2 cellular contexts compared by ENCODE assay signal in the genomic region with DNA sequence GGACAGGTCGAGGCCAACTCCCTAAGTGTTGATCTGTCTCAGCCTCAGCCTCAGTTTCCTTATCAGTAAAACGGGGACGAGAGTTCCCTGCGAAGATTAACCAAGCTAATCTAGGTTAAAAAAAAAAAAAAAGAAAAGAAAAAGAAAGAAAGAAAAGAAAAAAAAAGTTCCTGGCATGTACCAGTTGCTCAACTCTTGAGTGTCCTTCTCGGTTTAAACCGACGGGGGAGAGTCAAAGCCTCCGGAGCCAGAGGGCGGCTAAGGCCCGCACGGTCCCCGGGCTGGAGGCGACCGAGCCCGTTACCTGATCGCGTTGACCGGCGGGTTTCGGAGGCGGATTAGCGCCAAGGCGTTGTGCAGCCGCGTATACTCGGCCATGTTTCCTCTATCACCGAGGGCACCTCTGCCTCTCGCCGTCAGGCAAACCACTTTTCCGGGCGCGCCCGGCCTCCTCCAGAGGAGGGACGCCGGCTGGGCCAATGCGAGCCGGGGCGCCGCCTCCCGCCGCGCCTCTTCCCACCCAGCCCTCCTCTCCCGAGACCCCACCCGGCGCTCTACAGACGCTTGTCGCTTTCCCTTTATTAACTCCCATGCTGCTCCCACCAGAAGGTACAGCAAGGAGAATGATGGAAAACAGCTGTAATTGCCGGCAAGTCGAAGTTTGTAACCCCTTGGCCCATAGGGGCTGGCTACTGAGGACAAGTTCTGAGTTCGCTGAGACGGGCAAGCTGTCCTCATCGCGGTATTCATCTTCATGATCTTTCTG.
TF ChIP-seq lines count a peak whose summit lies in the region.

EHHADH (minus strand) TSS at position 405 of the 766 bp plus-strand sequence; CDS start at position 378, 27 bp downstream.

TF ChIP-seq in GM23338, 12 proteins besides CTCF, POLR2A, EP300 and RAD21:
- TF ChIP-seq, protein P1, sequence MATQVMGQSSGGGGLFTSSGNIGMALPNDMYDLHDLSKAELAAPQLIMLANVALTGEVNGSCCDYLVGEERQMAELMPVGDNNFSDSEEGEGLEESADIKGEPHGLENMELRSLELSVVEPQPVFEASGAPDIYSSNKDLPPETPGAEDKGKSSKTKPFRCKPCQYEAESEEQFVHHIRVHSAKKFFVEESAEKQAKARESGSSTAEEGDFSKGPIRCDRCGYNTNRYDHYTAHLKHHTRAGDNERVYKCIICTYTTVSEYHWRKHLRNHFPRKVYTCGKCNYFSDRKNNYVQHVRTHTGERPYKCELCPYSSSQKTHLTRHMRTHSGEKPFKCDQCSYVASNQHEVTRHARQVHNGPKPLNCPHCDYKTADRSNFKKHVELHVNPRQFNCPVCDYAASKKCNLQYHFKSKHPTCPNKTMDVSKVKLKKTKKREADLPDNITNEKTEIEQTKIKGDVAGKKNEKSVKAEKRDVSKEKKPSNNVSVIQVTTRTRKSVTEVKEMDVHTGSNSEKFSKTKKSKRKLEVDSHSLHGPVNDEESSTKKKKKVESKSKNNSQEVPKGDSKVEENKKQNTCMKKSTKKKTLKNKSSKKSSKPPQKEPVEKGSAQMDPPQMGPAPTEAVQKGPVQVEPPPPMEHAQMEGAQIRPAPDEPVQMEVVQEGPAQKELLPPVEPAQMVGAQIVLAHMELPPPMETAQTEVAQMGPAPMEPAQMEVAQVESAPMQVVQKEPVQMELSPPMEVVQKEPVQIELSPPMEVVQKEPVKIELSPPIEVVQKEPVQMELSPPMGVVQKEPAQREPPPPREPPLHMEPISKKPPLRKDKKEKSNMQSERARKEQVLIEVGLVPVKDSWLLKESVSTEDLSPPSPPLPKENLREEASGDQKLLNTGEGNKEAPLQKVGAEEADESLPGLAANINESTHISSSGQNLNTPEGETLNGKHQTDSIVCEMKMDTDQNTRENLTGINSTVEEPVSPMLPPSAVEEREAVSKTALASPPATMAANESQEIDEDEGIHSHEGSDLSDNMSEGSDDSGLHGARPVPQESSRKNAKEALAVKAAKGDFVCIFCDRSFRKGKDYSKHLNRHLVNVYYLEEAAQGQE (IDR thresholded peaks at IDR 0.05; ENCODE audit: unreplicated experiment), result no peak
- peak; percentile 73 for TF ChIP-seq POLR2AphosphoS5 (IDR thresholded peaks at IDR 0.05; ENCODE audit: low read depth)

TF ChIP-seq in WTC11, 78 proteins besides CTCF, POLR2A, EP300 and RAD21 (continued from another document):
- TF ChIP-seq, protein P2, sequence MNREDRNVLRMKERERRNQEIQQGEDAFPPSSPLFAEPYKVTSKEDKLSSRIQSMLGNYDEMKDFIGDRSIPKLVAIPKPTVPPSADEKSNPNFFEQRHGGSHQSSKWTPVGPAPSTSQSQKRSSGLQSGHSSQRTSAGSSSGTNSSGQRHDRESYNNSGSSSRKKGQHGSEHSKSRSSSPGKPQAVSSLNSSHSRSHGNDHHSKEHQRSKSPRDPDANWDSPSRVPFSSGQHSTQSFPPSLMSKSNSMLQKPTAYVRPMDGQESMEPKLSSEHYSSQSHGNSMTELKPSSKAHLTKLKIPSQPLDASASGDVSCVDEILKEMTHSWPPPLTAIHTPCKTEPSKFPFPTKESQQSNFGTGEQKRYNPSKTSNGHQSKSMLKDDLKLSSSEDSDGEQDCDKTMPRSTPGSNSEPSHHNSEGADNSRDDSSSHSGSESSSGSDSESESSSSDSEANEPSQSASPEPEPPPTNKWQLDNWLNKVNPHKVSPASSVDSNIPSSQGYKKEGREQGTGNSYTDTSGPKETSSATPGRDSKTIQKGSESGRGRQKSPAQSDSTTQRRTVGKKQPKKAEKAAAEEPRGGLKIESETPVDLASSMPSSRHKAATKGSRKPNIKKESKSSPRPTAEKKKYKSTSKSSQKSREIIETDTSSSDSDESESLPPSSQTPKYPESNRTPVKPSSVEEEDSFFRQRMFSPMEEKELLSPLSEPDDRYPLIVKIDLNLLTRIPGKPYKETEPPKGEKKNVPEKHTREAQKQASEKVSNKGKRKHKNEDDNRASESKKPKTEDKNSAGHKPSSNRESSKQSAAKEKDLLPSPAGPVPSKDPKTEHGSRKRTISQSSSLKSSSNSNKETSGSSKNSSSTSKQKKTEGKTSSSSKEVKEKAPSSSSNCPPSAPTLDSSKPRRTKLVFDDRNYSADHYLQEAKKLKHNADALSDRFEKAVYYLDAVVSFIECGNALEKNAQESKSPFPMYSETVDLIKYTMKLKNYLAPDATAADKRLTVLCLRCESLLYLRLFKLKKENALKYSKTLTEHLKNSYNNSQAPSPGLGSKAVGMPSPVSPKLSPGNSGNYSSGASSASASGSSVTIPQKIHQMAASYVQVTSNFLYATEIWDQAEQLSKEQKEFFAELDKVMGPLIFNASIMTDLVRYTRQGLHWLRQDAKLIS (CRISPR knock-in tag; IDR thresholded peaks at IDR 0.05; ENCODE audit: borderline replicate concordance), result no peak
- TF ChIP-seq MXD4 (CRISPR knock-in tag; IDR thresholded peaks at IDR 0.05; ENCODE audit: borderline replicate concordance) (no peak), ZNF512 (CRISPR knock-in tag; IDR thresholded peaks at IDR 0.05; ENCODE audit: borderline replicate concordance) (no peak), ZNF138 (CRISPR knock-in tag; conservative IDR thresholded peaks at IDR 0.05) (no peak), ETV6 (CRISPR knock-in tag; IDR thresholded peaks at IDR 0.05) (no peak), IRF1 (CRISPR knock-in tag; IDR thresholded peaks at IDR 0.05) (no peak), ZMAT4 (CRISPR knock-in tag; IDR thresholded peaks at IDR 0.05) (no peak), EMX1 (CRISPR knock-in tag; IDR thresholded peaks at IDR 0.05) (no peak), FOXJ3 (CRISPR knock-in tag; IDR thresholded peaks at IDR 0.05; ENCODE audit: borderline replicate concordance) (no peak)
- TF ChIP-seq, protein P3, sequence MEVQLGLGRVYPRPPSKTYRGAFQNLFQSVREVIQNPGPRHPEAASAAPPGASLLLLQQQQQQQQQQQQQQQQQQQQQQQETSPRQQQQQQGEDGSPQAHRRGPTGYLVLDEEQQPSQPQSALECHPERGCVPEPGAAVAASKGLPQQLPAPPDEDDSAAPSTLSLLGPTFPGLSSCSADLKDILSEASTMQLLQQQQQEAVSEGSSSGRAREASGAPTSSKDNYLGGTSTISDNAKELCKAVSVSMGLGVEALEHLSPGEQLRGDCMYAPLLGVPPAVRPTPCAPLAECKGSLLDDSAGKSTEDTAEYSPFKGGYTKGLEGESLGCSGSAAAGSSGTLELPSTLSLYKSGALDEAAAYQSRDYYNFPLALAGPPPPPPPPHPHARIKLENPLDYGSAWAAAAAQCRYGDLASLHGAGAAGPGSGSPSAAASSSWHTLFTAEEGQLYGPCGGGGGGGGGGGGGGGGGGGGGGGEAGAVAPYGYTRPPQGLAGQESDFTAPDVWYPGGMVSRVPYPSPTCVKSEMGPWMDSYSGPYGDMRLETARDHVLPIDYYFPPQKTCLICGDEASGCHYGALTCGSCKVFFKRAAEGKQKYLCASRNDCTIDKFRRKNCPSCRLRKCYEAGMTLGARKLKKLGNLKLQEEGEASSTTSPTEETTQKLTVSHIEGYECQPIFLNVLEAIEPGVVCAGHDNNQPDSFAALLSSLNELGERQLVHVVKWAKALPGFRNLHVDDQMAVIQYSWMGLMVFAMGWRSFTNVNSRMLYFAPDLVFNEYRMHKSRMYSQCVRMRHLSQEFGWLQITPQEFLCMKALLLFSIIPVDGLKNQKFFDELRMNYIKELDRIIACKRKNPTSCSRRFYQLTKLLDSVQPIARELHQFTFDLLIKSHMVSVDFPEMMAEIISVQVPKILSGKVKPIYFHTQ (CRISPR knock-in tag; IDR thresholded peaks at IDR 0.05), result no peak
